ENCODE assay signal across 1 cellular context in the genomic region with DNA sequence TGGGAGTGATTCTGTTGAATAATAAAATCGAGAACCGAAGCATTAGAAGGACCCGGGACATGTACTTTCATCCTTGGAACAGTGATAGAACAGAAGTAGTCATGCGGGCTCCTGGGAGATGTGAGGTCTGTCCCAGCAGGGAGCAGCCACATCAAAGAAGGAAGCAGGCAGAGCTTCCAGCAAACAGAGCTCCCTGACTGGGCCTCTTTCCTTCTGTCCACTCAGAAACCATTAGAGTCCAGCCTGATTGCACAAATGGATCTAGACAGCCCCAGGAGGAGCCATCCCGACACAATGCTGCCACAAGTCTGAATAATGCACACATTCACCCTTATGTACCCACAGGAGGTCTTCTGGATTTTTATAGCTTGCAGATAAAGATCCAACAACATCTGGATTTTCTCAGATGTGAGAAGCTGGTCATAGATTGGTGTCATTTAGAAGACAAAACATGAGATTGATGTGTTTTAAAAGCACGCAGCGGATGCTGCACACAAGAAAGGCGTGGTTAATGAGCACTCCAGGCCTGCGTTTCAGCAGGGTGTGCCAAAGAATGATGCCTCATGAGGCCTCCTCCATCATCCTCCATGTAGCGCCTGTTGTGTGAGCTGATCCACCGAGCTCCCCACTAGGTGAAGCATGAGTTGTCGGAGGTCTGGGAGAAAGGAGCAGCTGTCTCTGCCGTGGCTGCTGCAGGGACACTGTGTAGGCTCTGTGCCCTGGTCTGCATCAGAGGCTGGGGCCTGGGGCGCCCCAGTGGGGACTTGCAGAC.
TF ChIP-seq lines count a peak whose summit lies in the region.

No MANE protein-coding gene starts in this region.

TF ChIP-seq in SK-N-SH, 30 proteins besides CTCF, POLR2A, EP300 and RAD21 (continued from another document):
- TF ChIP-seq GATA2 (CRISPR knock-in tag; IDR thresholded peaks at IDR 0.05) = peak; percentile 82
- peak; percentile 44; the same call in 1 of the 2 replicates for TF ChIP-seq MXI1 (IDR thresholded peaks at IDR 0.05; ENCODE audit: low read depth, low read length)
- TF ChIP-seq, protein P1, sequence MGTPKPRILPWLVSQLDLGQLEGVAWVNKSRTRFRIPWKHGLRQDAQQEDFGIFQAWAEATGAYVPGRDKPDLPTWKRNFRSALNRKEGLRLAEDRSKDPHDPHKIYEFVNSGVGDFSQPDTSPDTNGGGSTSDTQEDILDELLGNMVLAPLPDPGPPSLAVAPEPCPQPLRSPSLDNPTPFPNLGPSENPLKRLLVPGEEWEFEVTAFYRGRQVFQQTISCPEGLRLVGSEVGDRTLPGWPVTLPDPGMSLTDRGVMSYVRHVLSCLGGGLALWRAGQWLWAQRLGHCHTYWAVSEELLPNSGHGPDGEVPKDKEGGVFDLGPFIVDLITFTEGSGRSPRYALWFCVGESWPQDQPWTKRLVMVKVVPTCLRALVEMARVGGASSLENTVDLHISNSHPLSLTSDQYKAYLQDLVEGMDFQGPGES (IDR thresholded peaks at IDR 0.05; ENCODE audit: low read depth, low read length) = no peak
